Comparison of ENCODE assay signal across 8 cellular contexts in genomic region chr4:88008133-88008621, GRCh38.
DNase-seq lines count a peak whose midpoint lies in the region; ATAC-seq, FAIRE-seq and TF ChIP-seq lines count a peak whose summit lies in the region.

No MANE protein-coding gene starts in this region.

- TF ChIP-seq CTCF in astrocyte of the spinal cord (IDR thresholded peaks at IDR 0.05; ENCODE audit: low read depth, low read length), result no peak

- in situ Hi-C loops in astrocyte of the spinal cord (cut with HindIII; ENCODE audit: low sequenced_read_pairs), result no loop called here

- no peak for FAIRE-seq in RCC 7860 (lab: Jason Lieb, UNC)

- DNase-seq in D341Med (ENCODE audit: low spot score) (peak; percentile 83), RCC 7860 (ENCODE audit: low spot score) (peak; percentile 35), astrocyte of the spinal cord (ENCODE audit: low read depth, low spot score) (peak; percentile 42), hypothalamus (lab: John Stamatoyannopoulos, UW) (peak in 38 of 51 donors; percentile 8 to 64 (median 35)), putamen (ENCODE audit: low spot score) (peak; percentile 39)
- no peak for DNase-seq in effector CD8-positive, alpha-beta T cell (lab: John Stamatoyannopoulos, UW)

- H3K4me3 ChIP-seq in astrocyte of the spinal cord (ENCODE audit: low read depth, low read length), result peak overlapping the region; percentile 54

- peak; percentile 34 for ATAC-seq in GM19351 (IDR thresholded peaks at IDR 0.05; ENCODE audit: unreplicated experiment)
- ATAC-seq in HG03378 (IDR thresholded peaks at IDR 0.05; ENCODE audit: unreplicated experiment), result peak; percentile 14
